8 cellular contexts compared by ENCODE assay signal in the genomic region with DNA sequence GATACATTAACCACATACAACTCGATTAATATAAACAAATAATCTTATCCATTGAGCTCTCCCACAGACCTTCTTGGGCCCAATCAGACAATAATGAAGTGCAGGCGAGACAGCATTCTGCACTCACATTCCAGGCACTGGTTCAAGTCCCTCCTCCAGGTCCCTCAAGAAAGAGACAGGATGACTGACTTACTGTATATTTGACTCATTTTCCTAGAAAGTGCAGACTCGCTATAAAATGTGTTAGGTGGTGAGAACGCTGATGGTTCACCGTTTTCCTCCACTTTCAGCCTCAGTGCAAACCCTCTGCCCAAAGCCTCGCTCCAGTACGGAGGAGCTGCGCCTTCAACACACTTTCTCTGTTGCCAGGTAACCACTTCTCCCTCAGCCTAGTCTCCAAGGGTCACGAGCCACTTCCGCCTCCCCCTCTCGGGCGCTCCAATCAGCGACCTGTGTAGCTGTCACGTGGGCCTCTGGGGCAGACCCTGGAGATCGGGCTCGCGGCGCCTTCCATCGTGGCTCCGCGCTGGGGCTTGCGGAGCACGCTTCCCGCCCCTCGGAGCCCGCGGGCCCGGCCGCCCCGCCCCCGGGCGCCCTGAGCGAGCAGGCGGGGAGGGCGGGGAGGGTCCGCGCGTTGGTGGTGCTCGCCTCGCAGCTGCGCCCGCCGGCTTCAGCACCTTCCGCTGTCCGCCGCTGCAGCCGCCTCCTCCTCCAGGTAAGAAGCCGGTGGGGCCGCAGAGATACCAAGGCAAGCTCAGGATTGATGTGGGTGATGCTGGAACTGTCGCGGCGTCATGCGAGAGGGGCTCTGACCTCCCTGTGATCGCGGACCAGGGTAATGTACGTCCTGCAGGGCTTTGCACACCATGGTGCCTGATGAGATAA. TPM values are rescaled to one million over a fixed set of nuclear protein-coding genes. Genes with fewer than 3 reads are reported as not detected.
DNase-seq lines count a peak whose midpoint lies in the region; ATAC-seq and TF ChIP-seq lines count a peak whose summit lies in the region.

A gene (plus strand): TSS at position 477 of the 885 bp plus-strand sequence. CDS start 45,740 bp downstream, outside the sequence.

- peak within 1 kb of the TSS; percentile 3 to 61 (median 55) for H3K4me3 ChIP-seq in heart right ventricle
- H3K4me3 ChIP-seq in tibial nerve, result peak within 1 kb of the TSS; percentile 48 to 76 (median 57)

- no peaks in the 10 kb centered on the region for H3K36me3 Mint-ChIP-seq in activated naive CD8-positive, alpha-beta T cell treated with anti-CD3 and anti-CD28 coated beads, Interleukin-2, amount 50 U/mL, for 24 hours (ENCODE audit: low read depth)

- TF ChIP-seq POLR2A in tibial nerve (IDR thresholded peaks at IDR 0.05), result peak in 1 of 2 donors; percentile 29

- H3K9me3 Mint-ChIP-seq in activated naive CD8-positive, alpha-beta T cell treated with anti-CD3 and anti-CD28 coated beads, Interleukin-2, amount 50 U/mL, for 24 hours, result no peaks in the 10 kb centered on the region

- H3K27ac ChIP-seq in heart right ventricle, result no peak within 1 kb of the TSS
- H3K27ac ChIP-seq in tibial nerve, result peak within 1 kb of the TSS in 2 of 4 donors; percentile 45 to 69

- peak in 1 of 2 donors; percentile 31 for TF ChIP-seq EP300 in tibial nerve (IDR thresholded peaks at IDR 0.05)

- H3K4me3 Mint-ChIP-seq in activated naive CD8-positive, alpha-beta T cell treated with anti-CD3 and anti-CD28 coated beads, Interleukin-2, amount 50 U/mL, for 24 hours, result peak within 1 kb of the TSS; percentile 78

- ATAC-seq in HG02642 (IDR thresholded peaks at IDR 0.05; ENCODE audit: poor library complexity, unreplicated experiment), result peak; percentile 100
- peak; percentile 100 for ATAC-seq in activated naive CD8-positive, alpha-beta T cell treated with anti-CD3 and anti-CD28 coated beads, Interleukin-2, amount 50 U/mL, for 24 hours
- ATAC-seq in heart right ventricle, result peak; percentile 85 to 100 (median 98)

- H3K27me3 ChIP-seq in heart right ventricle (peaks cover 0 to 31% (median 11%) of the 10 kb centered on the region in 7 donors), tibial nerve (no peaks in the 10 kb centered on the region)

- intact Hi-C loops in heart right ventricle (cut with DNase I), result no loop called here

- peaks cover 11% of the 10 kb centered on the region for H3K4me1 Mint-ChIP-seq in activated naive CD8-positive, alpha-beta T cell treated with anti-CD3 and anti-CD28 coated beads, Interleukin-2, amount 50 U/mL, for 24 hours

- H3K27me3 Mint-ChIP-seq in activated naive CD8-positive, alpha-beta T cell treated with anti-CD3 and anti-CD28 coated beads, Interleukin-2, amount 50 U/mL, for 24 hours, result peaks cover 29% of the 10 kb centered on the region

- DNase-seq in GM10266 (ENCODE audit: extremely low spot score) (peak; percentile 95), NCI-H1436 (lab: John Stamatoyannopoulos, UW) (peak; percentile 98), SW480 (ENCODE audit: low spot score) (peak; percentile 82), heart right ventricle (peak; percentile 80 to 81), pons (ENCODE audit: low spot score) (peak; percentile 96), tibial nerve (ENCODE audit: low spot score in 2 of 2) (peak; percentile 57 to 66)
- peak; percentile 75 for DNase-seq in activated naive CD8-positive, alpha-beta T cell treated with anti-CD3 and anti-CD28 coated beads, Interleukin-2, amount 50 U/mL, for 24 hours

- 2% methylated on average over 56 of the region's 56 CpGs for WGBS in heart right ventricle, 2 donors
- WGBS in tibial nerve, 2 donors, result 2% methylated on average over 45 to 50 of the region's 56 CpGs

- H3K9me3 ChIP-seq in heart right ventricle (no peaks in the 10 kb centered on the region), tibial nerve (no peaks in the 10 kb centered on the region)

- H3K36me3 ChIP-seq in heart right ventricle (no peaks in the 10 kb centered on the region), tibial nerve (no peaks in the 10 kb centered on the region)

- TF ChIP-seq CTCF in GM10266 (IDR thresholded peaks at IDR 0.05; ENCODE audit: control insufficient read depth, insufficient read depth, low read depth, missing control alignments) (no peak), heart right ventricle (IDR thresholded peaks at IDR 0.05) (no peak), tibial nerve (IDR thresholded peaks at IDR 0.05) (no peak)

- H3K27ac Mint-ChIP-seq in activated naive CD8-positive, alpha-beta T cell treated with anti-CD3 and anti-CD28 coated beads, Interleukin-2, amount 50 U/mL, for 24 hours, result peak within 1 kb of the TSS; percentile 12

- H3K4me1 ChIP-seq in heart right ventricle (peaks cover 0 to 11% (median 0%) of the 10 kb centered on the region in 9 donors), tibial nerve (peaks cover 0 to 8% (median 0%) of the 10 kb centered on the region in 4 donors)

RNA-seq across cellular contexts. Expression of the gene that starts here (rescaled TPM):
- total RNA-seq in heart right ventricle (under 1 TPM; 0.11 to 0.90 (median 0.44) TPM), tibial nerve (10 to 100 TPM in 2 of 4 donors, 1 to 10 TPM in 2; 5.7 to 19.6 (median 10.2) TPM)
- under 1 TPM; 0.06 to 0.29 TPM for polyA plus RNA-seq in heart right ventricle

Comparison
In these comparisons a context has a peak if more than half of its experiments do, and no peak if none do; other contexts are left out.
1. Peak in DNase-seq, ATAC-seq and H3K4me3 ChIP-seq in heart right ventricle; RNA of the gene not detected or under 1 TPM.